ENCODE assay signal across 8 cellular contexts in genomic region chr14:91858536-91859275, GRCh38. TPM values are rescaled to one million over a fixed set of nuclear protein-coding genes. Genes with fewer than 3 reads are reported as not detected.
DNase-seq lines count a peak whose midpoint lies in the region; ATAC-seq and TF ChIP-seq lines count a peak whose summit lies in the region.

No MANE protein-coding gene starts in this region.

- CTCF ChIA-PET in SK-N-SH (lab: Yijun Ruan, JAX), result interaction anchor here (1.1 kb wide), 1 partner anchor 138 kb away, joined by 3 read pairs; no protein-coding TSS in a partner anchor

- no peaks in the 10 kb centered on the region for H3F3A ChIP-seq in SK-N-SH (replicated peaks; ENCODE audit: insufficient read depth)

- peak; percentile 16; the same call in 1 of the 2 replicates for TF ChIP-seq RAD21 in SK-N-SH (IDR thresholded peaks at IDR 0.05; ENCODE audit: low read length)

- TF ChIP-seq CTCF in SK-N-SH (IDR thresholded peaks at IDR 0.05) (peak; percentile 33), foreskin fibroblast (IDR thresholded peaks at IDR 0.05; ENCODE audit: low read depth, low read length) (no peak), glutamatergic neuron (IDR thresholded peaks at IDR 0.05; ENCODE audit: partially characterized antibody, unreplicated experiment) (no peak), stomach (IDR thresholded peaks at IDR 0.05) (no peak)

- WGBS in SK-N-SH (ENCODE audit: low lambda C conversion rate), result 6% methylated on average over 8 of the region's 8 CpGs
- 23 to 35% (median 28%) methylated on average over 8 of the region's 8 CpGs for WGBS in stomach, 5 donors

- H3K4me1 ChIP-seq in SK-N-SH (ENCODE audit: control insufficient read depth in 1 of 2, insufficient read depth in 2 of 2, low read depth in 1 of 2, low read length in 1 of 2) (no peaks in the 10 kb centered on the region; a peak in 1 of 4 replicates), stomach (peaks cover 0 to 28% (median 7%) of the 10 kb centered on the region in 4 donors)

- H3K4me1 Mint-ChIP-seq in glutamatergic neuron (ENCODE audit: low read depth, unreplicated experiment), result no peaks in the 10 kb centered on the region

- no peak overlapping the region for H3K9ac ChIP-seq in SK-N-SH

- H3K9me3 Mint-ChIP-seq in glutamatergic neuron (ENCODE audit: unreplicated experiment), result peaks cover 2% of the 10 kb centered on the region

- H3K36me3 Mint-ChIP-seq in glutamatergic neuron (ENCODE audit: unreplicated experiment), result no peaks in the 10 kb centered on the region

- H3K79me2 ChIP-seq in SK-N-SH (ENCODE audit: insufficient read depth), result no peaks in the 10 kb centered on the region

- no peaks in the 10 kb centered on the region for H3K27me3 Mint-ChIP-seq in glutamatergic neuron (ENCODE audit: unreplicated experiment)

- H3K36me3 ChIP-seq in SK-N-SH (replicated peaks in 1 of 2; ENCODE audit: control insufficient read depth in 1 of 2, insufficient read depth in 2 of 2, low read length in 1 of 2), result no peaks in the 10 kb centered on the region
- H3K36me3 ChIP-seq in stomach, result no peaks in the 10 kb centered on the region

- no peak overlapping the region for H3K4me3 Mint-ChIP-seq in glutamatergic neuron (ENCODE audit: unreplicated experiment)

- H3K4me3 ChIP-seq in SK-N-SH (ENCODE audit: low read depth in 2 of 2, low read length in 1 of 2) (no peak overlapping the region), foreskin fibroblast (ENCODE audit: low read depth in 1 of 2, low read length in 2 of 2) (no peak overlapping the region), stomach (no peak overlapping the region)

- TF ChIP-seq EP300 in SK-N-SH (IDR thresholded peaks at IDR 0.05; ENCODE audit: borderline replicate concordance in 1 of 2, low read depth in 1 of 2, low read length in 1 of 2), result no peak
- TF ChIP-seq EP300 in stomach (IDR thresholded peaks at IDR 0.05), result no peak

- H3K27ac ChIP-seq in SK-N-SH (ENCODE audit: low read depth in 2 of 2, low read length in 1 of 2), result no peak overlapping the region
- peak overlapping the region in 2 of 5 donors; percentile 24 to 34 for H3K27ac ChIP-seq in stomach

- DNase-seq in activated CD4-positive, alpha-beta T cell treated with anti-CD3 and anti-CD28 coated beads for 48 hours, result peak; percentile 25
- no peak for DNase-seq in activated CD4-positive, alpha-beta T cell treated with anti-CD3 and anti-CD28 coated beads, Interleukin-2, amount 50 U/mL, for 4 hours
- no peak for DNase-seq in SK-N-SH
- DNase-seq in foreskin fibroblast, result peak; percentile 91 to 92
- no peak for DNase-seq in glutamatergic neuron
- DNase-seq in SHP77 (lab: John Stamatoyannopoulos, UW), result no peak
- no peak for DNase-seq in stomach

- intact Hi-C loops in stomach (cut with DNase I; ENCODE audit: low total_unique reads), result no loop called here

- POLR2A ChIA-PET in SK-N-SH (lab: Yijun Ruan, JAX), result no interaction called here

- no peaks in the 10 kb centered on the region for H3K9me2 ChIP-seq in SK-N-SH

- peak; percentile 45 for ATAC-seq in HG02798 (IDR thresholded peaks at IDR 0.05; ENCODE audit: poor library complexity, unreplicated experiment)

- no peak overlapping the region for H2AFZ ChIP-seq in SK-N-SH (ENCODE audit: low read depth)

- H3K9me3 ChIP-seq in SK-N-SH (no peaks in the 10 kb centered on the region), stomach (no peaks in the 10 kb centered on the region)

- H4K20me1 ChIP-seq in SK-N-SH (ENCODE audit: insufficient read depth), result no peaks in the 10 kb centered on the region

- H3K27me3 ChIP-seq in SK-N-SH (ENCODE audit: insufficient read depth), result peaks cover 8% of the 10 kb centered on the region; the same call in 1 of the 2 replicates
- H3K27me3 ChIP-seq in stomach, result no peaks in the 10 kb centered on the region

- no peak overlapping the region for H3K27ac Mint-ChIP-seq in glutamatergic neuron (ENCODE audit: unreplicated experiment)

- TF ChIP-seq POLR2A in stomach (IDR thresholded peaks at IDR 0.05), result no peak

- H3K4me2 ChIP-seq in SK-N-SH, result peak overlapping the region; percentile 31; the same call in 1 of the 2 replicates

TF ChIP-seq in SK-N-SH, 30 proteins besides CTCF, POLR2A, EP300 and RAD21:
- TF ChIP-seq TCF12 (IDR thresholded peaks at IDR 0.05) (0 out of 2 replicates have a peak, but pooled peaks have one; percentile 11), NFIC (IDR thresholded peaks at IDR 0.05; ENCODE audit: borderline replicate concordance) (no peak)

RNA-seq across cellular contexts. Expression of gene TC2N, which starts 8.6 kb away (rescaled TPM):
- polyA plus RNA-seq in SK-N-SH (2012; rRNA removed), result 0.02 TPM in 1 of 2 replicates, not detected in the other
- 0.01 and 0.03 TPM in 2 replicates for polyA plus RNA-seq in SK-N-SH (2012; cell fraction: cytosol; rRNA removed)
- polyA plus RNA-seq in SK-N-SH (2012; cell fraction: nucleus; rRNA removed), result 0.01 and 0.17 TPM in 2 replicates
- total RNA-seq in glutamatergic neuron (ENCODE audit: unreplicated experiment), result 2.5 TPM
- total RNA-seq in stomach, result 100 to 1,000 TPM in 3 of 5 donors, 10 to 100 TPM in 2; 66.6 to 162 (median 106) TPM
- polyA plus RNA-seq in stomach, result 10 to 100 TPM; 15.6 to 34.2 (median 19.7) TPM

Comparison
In these comparisons a context has a peak if more than half of its experiments do, and no peak if none do; other contexts are left out.
1. DNase-seq: peak in activated CD4-positive, alpha-beta T cell treated with anti-CD3 and anti-CD28 coated beads for 48 hours (single experiment) and foreskin fibroblast (2 of 2); none in activated CD4-positive, alpha-beta T cell treated with anti-CD3 and anti-CD28 coated beads, Interleukin-2, amount 50 U/mL, for 4 hours (0 of 2), SK-N-SH (single experiment), glutamatergic neuron (single experiment), SHP77 (0 of 2) and stomach (single experiment).
2. RNA of gene TC2N, which starts 8.6 kb away (total RNA-seq): 66.6 to 162 TPM in stomach; 2.5 TPM in glutamatergic neuron (single experiment); every median in the first group is over 10 times any median in the second.